ENCODE assay signal across 15 cellular contexts in genomic region chr17:78831688-78832540, GRCh38. TPM values are rescaled to one million over a fixed set of nuclear protein-coding genes. Genes with fewer than 3 reads are reported as not detected.
DNase-seq lines count a peak whose midpoint lies in the region; ATAC-seq and TF ChIP-seq lines count a peak whose summit lies in the region.
"Had no signal": no experiment of that assay in that cellular context is flagged by ENCODE, and none has a peak within 500 bp of the region (broad histone marks: within the 10 kb centered on the region; RNA-seq: fewer than 3 reads in every experiment).

No MANE protein-coding gene starts in this region.

- 73% methylated on average over 11 of the region's 15 CpGs for WGBS in right lobe of liver (ENCODE audit: insufficient coverage, low coverage, low lambda C conversion rate, missing lambda C conversion rate)

- H3K27ac Mint-ChIP-seq in activated naive CD4-positive, alpha-beta T cell treated with anti-CD3 and anti-CD28 coated beads, Interleukin-2, amount 10 ng/mL, durations not matched to agents 7 days and 5 days = no peak overlapping the region
- no peak overlapping the region for H3K27ac Mint-ChIP-seq in activated T-helper 1 cell treated with anti-CD3 and anti-CD28 coated beads, Interleukin-12 subunit alpha, Interleukin-12 subunit beta, Interleukin-2, Interleukin-4 antibody, amounts not matched to agents 30 ng/mL and 10 ng/mL and 1 ng/mL, durations not matched to agents 14 hours and 24 hours and 36 hours
- H3K27ac Mint-ChIP-seq: H9 had no signal

- H3K4me3 Mint-ChIP-seq in activated naive CD4-positive, alpha-beta T cell treated with anti-CD3 and anti-CD28 coated beads, Interleukin-2, amount 10 ng/mL, durations not matched to agents 7 days and 5 days = no peak overlapping the region
- no peak overlapping the region for H3K4me3 Mint-ChIP-seq in activated T-helper 1 cell treated with anti-CD3 and anti-CD28 coated beads, Interleukin-12 subunit alpha, Interleukin-12 subunit beta, Interleukin-2, Interleukin-4 antibody, amounts not matched to agents 30 ng/mL and 10 ng/mL and 1 ng/mL, durations not matched to agents 14 hours and 24 hours and 36 hours
- H3K4me3 Mint-ChIP-seq: CD4-positive, alpha-beta memory T cell; H9 had no signal

- H3K9me3 Mint-ChIP-seq in activated naive CD4-positive, alpha-beta T cell treated with anti-CD3 and anti-CD28 coated beads, Interleukin-2, amount 10 ng/mL, durations not matched to agents 7 days and 5 days = no peaks in the 10 kb centered on the region
- no peaks in the 10 kb centered on the region for H3K9me3 Mint-ChIP-seq in activated T-helper 1 cell treated with anti-CD3 and anti-CD28 coated beads, Interleukin-12 subunit alpha, Interleukin-12 subunit beta, Interleukin-2, Interleukin-4 antibody, amounts not matched to agents 30 ng/mL and 10 ng/mL and 1 ng/mL, durations not matched to agents 14 hours and 24 hours and 36 hours
- H3K9me3 Mint-ChIP-seq: CD4-positive, alpha-beta memory T cell; H9 had no signal

- H3K4me3 ChIP-seq in right lobe of liver = no peak overlapping the region
- H3K4me3 ChIP-seq in Peyer's patch = no peak overlapping the region

- H3K36me3 Mint-ChIP-seq in activated naive CD4-positive, alpha-beta T cell treated with anti-CD3 and anti-CD28 coated beads, Interleukin-2, amount 10 ng/mL, durations not matched to agents 7 days and 5 days = peaks cover 66% of the 10 kb centered on the region
- H3K36me3 Mint-ChIP-seq in activated T-helper 1 cell treated with anti-CD3 and anti-CD28 coated beads, Interleukin-12 subunit alpha, Interleukin-12 subunit beta, Interleukin-2, Interleukin-4 antibody, amounts not matched to agents 30 ng/mL and 10 ng/mL and 1 ng/mL, durations not matched to agents 14 hours and 24 hours and 36 hours (ENCODE audit: low read depth) = peaks cover 70% of the 10 kb centered on the region

- peaks cover 7% of the 10 kb centered on the region for H3K4me1 Mint-ChIP-seq in activated naive CD4-positive, alpha-beta T cell treated with anti-CD3 and anti-CD28 coated beads, Interleukin-2, amount 10 ng/mL, durations not matched to agents 7 days and 5 days
- peaks cover 5% of the 10 kb centered on the region for H3K4me1 Mint-ChIP-seq in activated T-helper 1 cell treated with anti-CD3 and anti-CD28 coated beads, Interleukin-12 subunit alpha, Interleukin-12 subunit beta, Interleukin-2, Interleukin-4 antibody, amounts not matched to agents 30 ng/mL and 10 ng/mL and 1 ng/mL, durations not matched to agents 14 hours and 24 hours and 36 hours (ENCODE audit: low read depth)
- H3K4me1 Mint-ChIP-seq: H9 had no signal

- TF ChIP-seq CTCF in right lobe of liver (IDR thresholded peaks at IDR 0.05) = no peak
- TF ChIP-seq CTCF in Peyer's patch (IDR thresholded peaks at IDR 0.05) = no peak

- no peaks in the 10 kb centered on the region for H3K27me3 ChIP-seq in right lobe of liver
- no peaks in the 10 kb centered on the region for H3K27me3 ChIP-seq in Peyer's patch

- no peaks in the 10 kb centered on the region for H3K27me3 Mint-ChIP-seq in activated naive CD4-positive, alpha-beta T cell treated with anti-CD3 and anti-CD28 coated beads, Interleukin-2, amount 10 ng/mL, durations not matched to agents 7 days and 5 days
- no peaks in the 10 kb centered on the region for H3K27me3 Mint-ChIP-seq in activated T-helper 1 cell treated with anti-CD3 and anti-CD28 coated beads, Interleukin-12 subunit alpha, Interleukin-12 subunit beta, Interleukin-2, Interleukin-4 antibody, amounts not matched to agents 30 ng/mL and 10 ng/mL and 1 ng/mL, durations not matched to agents 14 hours and 24 hours and 36 hours (ENCODE audit: insufficient read depth)
- H3K27me3 Mint-ChIP-seq: CD4-positive, alpha-beta memory T cell had no signal

- peaks cover 7 to 89% (median 39%) of the 10 kb centered on the region in 4 donors for H3K36me3 ChIP-seq in right lobe of liver
- peaks cover 0 to 98% (median 0%) of the 10 kb centered on the region in 3 donors for H3K36me3 ChIP-seq in Peyer's patch

- intact Hi-C loops in right lobe of liver (cut with DNase I) = no loop called here
- intact Hi-C loops in activated T-helper 1 cell treated with anti-CD3 and anti-CD28 coated beads, Interleukin-12 subunit alpha, Interleukin-12 subunit beta, Interleukin-2, Interleukin-4 antibody, amounts not matched to agents 30 ng/mL and 10 ng/mL and 1 ng/mL, durations not matched to agents 14 hours and 24 hours and 36 hours (cut with micrococcal nuclease) = no loop called here

- CTCF ChIA-PET in activated naive CD4-positive, alpha-beta T cell treated with anti-CD3 and anti-CD28 coated beads, Interleukin-2, amount 10 ng/mL, durations not matched to agents 7 days and 5 days (lab: Charles Lee) = no interaction called here

- no peak overlapping the region for H3K27ac ChIP-seq in right lobe of liver
- no peak overlapping the region for H3K27ac ChIP-seq in Peyer's patch

- DNase-seq in activated naive CD4-positive, alpha-beta T cell treated with anti-CD3 and anti-CD28 coated beads, Interleukin-2, amount 10 ng/mL, durations not matched to agents 7 days and 5 days = peak; percentile 8
- no peak for DNase-seq in activated naive CD4-positive, alpha-beta T cell treated with anti-CD3 and anti-CD28 coated beads, Interleukin-2, amount 50 U/mL, for 16 hours
- DNase-seq in NCI-H69 (lab: John Stamatoyannopoulos, UW) = peak; percentile 33
- no peak for DNase-seq in right lobe of liver
- no peak for DNase-seq in activated T-helper 1 cell treated with anti-CD3 and anti-CD28 coated beads, Interleukin-12 subunit alpha, Interleukin-12 subunit beta, Interleukin-2, Interleukin-4 antibody, amounts not matched to agents 30 ng/mL and 10 ng/mL and 1 ng/mL, durations not matched to agents 14 hours and 24 hours and 36 hours (ENCODE audit: low spot score)
- DNase-seq in occipital lobe (lab: John Stamatoyannopoulos, UW) = no peak
- DNase-seq in Peyer's patch = no peak
- DNase-seq: ACHN, H9, Karpas-422, NCI-H345, NCI-H526 treated with DMSO at 0.1 percent for 48 hours, SHP77 had no signal

- no peaks in the 10 kb centered on the region for H3K4me1 ChIP-seq in right lobe of liver
- H3K4me1 ChIP-seq in Peyer's patch = no peaks in the 10 kb centered on the region

- TF ChIP-seq POLR2A in right lobe of liver (IDR thresholded peaks at IDR 0.05) = no peak
- no peak for TF ChIP-seq POLR2A in Peyer's patch (IDR thresholded peaks at IDR 0.05)

- H3K9me3 ChIP-seq in right lobe of liver (no peaks in the 10 kb centered on the region), Peyer's patch (no peaks in the 10 kb centered on the region)

- peak; percentile 50 to 78 (median 68) for ATAC-seq in right lobe of liver
- ATAC-seq: SK-N-SH treated with all-trans-retinoic acid at 6 μM for 48 hours had no signal

RNA-seq across cellular contexts. Expression of gene USP36, which starts 8.7 kb away (rescaled TPM):
- 10 to 100 TPM; 12.7 to 27.8 (median 18.7) TPM for total RNA-seq in right lobe of liver
- 126 and 138 TPM in 2 replicates for total RNA-seq in activated T-helper 1 cell treated with anti-CD3 and anti-CD28 coated beads, Interleukin-12 subunit alpha, Interleukin-12 subunit beta, Interleukin-2, Interleukin-4 antibody, amounts not matched to agents 30 ng/mL and 10 ng/mL and 1 ng/mL, durations not matched to agents 14 hours and 24 hours and 36 hours
- 21.4 TPM for total RNA-seq in occipital lobe
- total RNA-seq in Peyer's patch = 100 to 1,000 TPM in 1 of 4 donors, 10 to 100 TPM in 3; 20.7 to 130 (median 59.9) TPM

RNA-seq across cellular contexts. Expression of gene CYTH1, which starts 49.8 kb away (rescaled TPM):
- 10 to 100 TPM; 14.8 to 46.2 (median 28.8) TPM for total RNA-seq in right lobe of liver
- total RNA-seq in activated T-helper 1 cell treated with anti-CD3 and anti-CD28 coated beads, Interleukin-12 subunit alpha, Interleukin-12 subunit beta, Interleukin-2, Interleukin-4 antibody, amounts not matched to agents 30 ng/mL and 10 ng/mL and 1 ng/mL, durations not matched to agents 14 hours and 24 hours and 36 hours = 147 TPM in 2 replicates
- total RNA-seq in occipital lobe = 82.2 TPM
- 100 to 1,000 TPM in 2 of 4 donors, 10 to 100 TPM in 2; 88.3 to 262 (median 109) TPM for total RNA-seq in Peyer's patch

Comparison
In these comparisons a context has a peak if more than half of its experiments do, and no peak if none do; other contexts are left out.
1. DNase-seq: peak in activated naive CD4-positive, alpha-beta T cell treated with anti-CD3 and anti-CD28 coated beads, Interleukin-2, amount 10 ng/mL, durations not matched to agents 7 days and 5 days (single experiment) and NCI-H69 (single experiment); none in activated naive CD4-positive, alpha-beta T cell treated with anti-CD3 and anti-CD28 coated beads, Interleukin-2, amount 50 U/mL, for 16 hours (single experiment), right lobe of liver (0 of 3), activated T-helper 1 cell treated with anti-CD3 and anti-CD28 coated beads, Interleukin-12 subunit alpha, Interleukin-12 subunit beta, Interleukin-2, Interleukin-4 antibody, amounts not matched to agents 30 ng/mL and 10 ng/mL and 1 ng/mL, durations not matched to agents 14 hours and 24 hours and 36 hours (single experiment), occipital lobe (single experiment) and Peyer's patch (0 of 3).